ENCODE assay signal across 13 cellular contexts in the genomic region with DNA sequence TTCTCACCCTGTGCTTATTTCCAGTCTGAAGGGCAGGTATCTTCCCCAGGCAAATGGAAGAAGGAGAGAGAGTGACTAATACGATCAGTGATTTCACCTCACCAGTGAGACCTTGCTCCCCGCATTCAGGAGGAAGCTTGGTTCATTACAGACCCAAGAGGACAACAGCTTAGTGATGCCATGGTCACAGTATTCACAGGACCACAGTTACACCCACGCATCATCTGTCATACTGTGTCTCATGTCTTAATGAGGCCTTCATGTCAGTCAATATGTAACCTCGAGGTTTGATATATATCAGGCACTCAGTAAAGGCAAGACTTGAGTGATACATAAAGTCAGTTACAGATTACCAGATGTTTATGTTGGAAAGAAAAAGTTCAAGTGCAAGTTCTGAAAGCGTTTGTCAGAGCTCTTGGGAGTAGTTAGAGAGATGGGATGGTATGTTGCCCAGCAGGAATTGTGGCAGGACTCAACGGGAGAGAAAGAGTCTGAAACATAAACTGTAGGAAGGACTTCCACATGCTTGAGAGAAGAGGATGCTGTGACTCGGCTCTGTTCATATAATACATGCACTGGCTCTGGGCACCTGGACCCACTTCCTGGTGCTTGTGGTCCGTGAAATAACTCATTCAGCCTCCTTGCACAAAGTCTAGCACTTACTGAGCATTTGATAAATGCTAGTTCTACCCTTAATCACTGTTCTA.
DNase-seq lines count a peak whose midpoint lies in the region; TF ChIP-seq lines count a peak whose summit lies in the region.
"Had no signal": no experiment of that assay in that cellular context is flagged by ENCODE, and none has a peak within 500 bp of the region (broad histone marks: within the 10 kb centered on the region; RNA-seq: fewer than 3 reads in every experiment).

No MANE protein-coding gene starts in this region.

- in situ Hi-C loops in GM13976 (cut with MboI; ENCODE audit: low sequenced_read_pairs, unreplicated experiment), result no loop called here

- TF ChIP-seq CTCF in GM13976 (IDR thresholded peaks at IDR 0.05; ENCODE audit: borderline replicate concordance, control extremely low read depth, extremely low read depth, insufficient read depth, missing control alignments), result no peak

- peak; percentile 30 to 34 for DNase-seq in stimulated activated CD4-positive, alpha-beta T cell treated with anti-CD3 and anti-CD28 coated beads, Interleukin-15, amount 100 ng/mL, for 48 hours (ENCODE audit: low read depth in 2 of 2)
- no peak for DNase-seq in stimulated activated CD4-positive, alpha-beta T cell treated with anti-CD3 and anti-CD28 coated beads, Interleukin-4, amount 100 ng/mL, for 4 hours
- DNase-seq in activated T-cell treated with anti-CD3 and anti-CD28 coated beads, Interleukin-2, amount 50 U/mL, for 48 hours, result peak; percentile 41 to 43
- DNase-seq in kidney tubule cell (ENCODE audit: low spot score) (peak; percentile 93), stromal cell of bone marrow (ENCODE audit: low read depth) (peak; percentile 59), GM13976 (ENCODE audit: low spot score) (no peak), middle frontal gyrus (ENCODE audit: extremely low spot score, low spot score) (no peak), DMS53 treated with DMSO at 0.1 percent for 48 hours (lab: John Stamatoyannopoulos, UW; ENCODE audit: unreplicated experiment) (no peak)
- DNase-seq: colonic mucosa, DMS153, mammary epithelial cell, MG63, NCI-H1694 treated with DMSO at 0.1 percent for 48 hours had no signal

Comparison
In these comparisons a context has a peak if more than half of its experiments do, and no peak if none do; other contexts are left out.
1. DNase-seq: peak in stimulated activated CD4-positive, alpha-beta T cell treated with anti-CD3 and anti-CD28 coated beads, Interleukin-15, amount 100 ng/mL, for 48 hours (2 of 2), activated T-cell treated with anti-CD3 and anti-CD28 coated beads, Interleukin-2, amount 50 U/mL, for 48 hours (2 of 2), kidney tubule cell (single experiment) and stromal cell of bone marrow (single experiment); none in stimulated activated CD4-positive, alpha-beta T cell treated with anti-CD3 and anti-CD28 coated beads, Interleukin-4, amount 100 ng/mL, for 4 hours (0 of 2), GM13976 (single experiment), middle frontal gyrus (single experiment) and DMS53 treated with DMSO at 0.1 percent for 48 hours (single experiment).